8 cellular contexts compared by ENCODE assay signal in genomic region chr17:17692353-17693252, GRCh38. TPM values are rescaled to one million over a fixed set of nuclear protein-coding genes. Genes with fewer than 3 reads are reported as not detected.
DNase-seq lines count a peak whose midpoint lies in the region; ATAC-seq, FAIRE-seq and TF ChIP-seq lines count a peak whose summit lies in the region.

No MANE protein-coding gene starts in this region.

- H3K9ac ChIP-seq in liver (ENCODE audit: low read depth in 1 of 2, low read length in 2 of 2), result no peak overlapping the region

- peak overlapping the region; percentile 31 for H3K4me3 Mint-ChIP-seq in activated T-helper 2 cell treated with anti-CD3 and anti-CD28 coated beads, Interferon-gamma antibody, Interleukin-2, Interleukin-4, amounts not matched to agents 10 μg/mL and 5 μg/mL and 100 μg/mL, durations not matched to agents 14 hours and 24 hours and 36 hours (ENCODE audit: low read depth)

- in situ Hi-C loops in transverse colon (cut with MboI; ENCODE audit: low pct_ligation_motif_present in 1 of 4, low pct_unique_long_range_greater_than_20kb in 1 of 4, low sequenced_read_pairs in 3 of 4) (loop anchor here (25.0 kb wide), 4 partner anchors 95 to 345 kb away; partner anchors contain the start of genes ATPAF2 (in 1 of the 4) and GID4 (in 1 of the 4)), HAP-1 (cut with MboI; ENCODE audit: low sequenced_read_pairs) (no loop called here)

- H3K27ac ChIP-seq in cardiac muscle cell (peak overlapping the region; percentile 91), liver (ENCODE audit: low read depth in 1 of 2, low read length in 2 of 2) (peak overlapping the region; percentile 73 to 86), transverse colon (peak overlapping the region; percentile 92 to 98 (median 96))

- H3K4me3 ChIP-seq in cardiac muscle cell (no peak overlapping the region), liver (ENCODE audit: low read depth in 1 of 3, low read length in 3 of 3) (no peak overlapping the region), transverse colon (no peak overlapping the region), HAP-1 (no peak overlapping the region)

- WGBS in liver, result 76% methylated on average over 9 of the region's 9 CpGs
- 49 to 80% methylated on average over 1 to 9 of the region's 9 CpGs for WGBS in transverse colon (ENCODE audit: low coverage in 1 of 2), 2 donors

- peaks cover 54% of the 10 kb centered on the region for H3K4me1 Mint-ChIP-seq in activated T-helper 2 cell treated with anti-CD3 and anti-CD28 coated beads, Interferon-gamma antibody, Interleukin-2, Interleukin-4, amounts not matched to agents 10 μg/mL and 5 μg/mL and 100 μg/mL, durations not matched to agents 14 hours and 24 hours and 36 hours (ENCODE audit: low read depth)

- H3K9me3 ChIP-seq in cardiac muscle cell (ENCODE audit: low read depth) (no peaks in the 10 kb centered on the region), liver (ENCODE audit: control insufficient read depth in 4 of 4, low read length in 3 of 4) (no peaks in the 10 kb centered on the region), transverse colon (no peaks in the 10 kb centered on the region), HAP-1 (no peaks in the 10 kb centered on the region)

- TF ChIP-seq CTCF in cardiac muscle cell (IDR thresholded peaks at IDR 0.05; ENCODE audit: low read depth, low read length), result no peak
- TF ChIP-seq CTCF in liver (IDR thresholded peaks at IDR 0.05; ENCODE audit: low read depth, low read length, missing input control), result no peak
- TF ChIP-seq CTCF in transverse colon (IDR thresholded peaks at IDR 0.05), result no peak

- peaks cover 18% of the 10 kb centered on the region for H3K4me1 ChIP-seq in cardiac muscle cell (ENCODE audit: low read depth)
- peaks cover 17 to 54% (median 45%) of the 10 kb centered on the region in 4 donors for H3K4me1 ChIP-seq in liver (ENCODE audit: control insufficient read depth in 4 of 4, insufficient read depth in 4 of 4, low read length in 3 of 4)
- H3K4me1 ChIP-seq in transverse colon, result peaks cover 22 to 77% (median 64%) of the 10 kb centered on the region in 4 donors
- H3K4me1 ChIP-seq in HAP-1, result peaks cover 36% of the 10 kb centered on the region

- TF ChIP-seq RAD21 in liver (IDR thresholded peaks at IDR 0.05), result no peak

- no peak for ATAC-seq in HG02798 (IDR thresholded peaks at IDR 0.05; ENCODE audit: poor library complexity, unreplicated experiment)

- DNase-seq in cardiac muscle cell (ENCODE audit: low read depth in 1 of 2, low spot score in 1 of 2) (no peak), cardiac septum (ENCODE audit: low spot score) (no peak), transverse colon (no peak), HTR-8/SVneo (ENCODE audit: insufficient read length, low spot score) (no peak), HAP-1 (ENCODE audit: low spot score in 2 of 2) (no peak)
- DNase-seq in activated T-helper 2 cell treated with anti-CD3 and anti-CD28 coated beads, Interferon-gamma antibody, Interleukin-2, Interleukin-4, amounts not matched to agents 10 μg/mL and 5 μg/mL and 100 μg/mL, durations not matched to agents 14 hours and 24 hours and 36 hours (ENCODE audit: low spot score), result no peak

- H3K36me3 Mint-ChIP-seq in activated T-helper 2 cell treated with anti-CD3 and anti-CD28 coated beads, Interferon-gamma antibody, Interleukin-2, Interleukin-4, amounts not matched to agents 10 μg/mL and 5 μg/mL and 100 μg/mL, durations not matched to agents 14 hours and 24 hours and 36 hours (ENCODE audit: low read depth), result peaks cover 4% of the 10 kb centered on the region

- no peaks in the 10 kb centered on the region for H3K27me3 ChIP-seq in cardiac muscle cell
- no peaks in the 10 kb centered on the region for H3K27me3 ChIP-seq in liver (ENCODE audit: control insufficient read depth in 4 of 4, insufficient read depth in 4 of 4, low read length in 3 of 4)
- H3K27me3 ChIP-seq in transverse colon, result no peaks in the 10 kb centered on the region
- H3K27me3 ChIP-seq in HAP-1 (ENCODE audit: low read depth), result no peaks in the 10 kb centered on the region

- H3K36me3 ChIP-seq in cardiac muscle cell, result no peaks in the 10 kb centered on the region
- H3K36me3 ChIP-seq in liver (ENCODE audit: control insufficient read depth in 4 of 4, insufficient read depth in 3 of 4, low read depth in 1 of 4, low read length in 3 of 4), result no peaks in the 10 kb centered on the region
- no peaks in the 10 kb centered on the region for H3K36me3 ChIP-seq in transverse colon
- H3K36me3 ChIP-seq in HAP-1 (replicated peaks), result no peaks in the 10 kb centered on the region; the same call in 1 of the 2 replicates

- no peaks in the 10 kb centered on the region for H3K27me3 Mint-ChIP-seq in activated T-helper 2 cell treated with anti-CD3 and anti-CD28 coated beads, Interferon-gamma antibody, Interleukin-2, Interleukin-4, amounts not matched to agents 10 μg/mL and 5 μg/mL and 100 μg/mL, durations not matched to agents 14 hours and 24 hours and 36 hours (ENCODE audit: low read depth)

- peak overlapping the region; percentile 69 for H3K27ac Mint-ChIP-seq in activated T-helper 2 cell treated with anti-CD3 and anti-CD28 coated beads, Interferon-gamma antibody, Interleukin-2, Interleukin-4, amounts not matched to agents 10 μg/mL and 5 μg/mL and 100 μg/mL, durations not matched to agents 14 hours and 24 hours and 36 hours

- FAIRE-seq in HTR-8/SVneo (lab: Jason Lieb, UNC), result no peak

- no peak for TF ChIP-seq POLR2A in transverse colon (IDR thresholded peaks at IDR 0.05)

- intact Hi-C loops in cardiac septum (cut with DNase I), result no loop called here
- intact Hi-C loops in activated T-helper 2 cell treated with anti-CD3 and anti-CD28 coated beads, Interferon-gamma antibody, Interleukin-2, Interleukin-4, amounts not matched to agents 10 μg/mL and 5 μg/mL and 100 μg/mL, durations not matched to agents 14 hours and 24 hours and 36 hours (cut with micrococcal nuclease), result no loop called here
- intact Hi-C loops in transverse colon (cut with DNase I; ENCODE audit: low total_unique reads), result no loop called here

- H3K9me3 Mint-ChIP-seq in activated T-helper 2 cell treated with anti-CD3 and anti-CD28 coated beads, Interferon-gamma antibody, Interleukin-2, Interleukin-4, amounts not matched to agents 10 μg/mL and 5 μg/mL and 100 μg/mL, durations not matched to agents 14 hours and 24 hours and 36 hours, result no peaks in the 10 kb centered on the region

- TF ChIP-seq EP300 in transverse colon (IDR thresholded peaks at IDR 0.05; ENCODE audit: low read depth), result no peak

TF ChIP-seq in liver, 16 proteins besides CTCF, POLR2A, EP300 and RAD21:
- TF ChIP-seq MAX (IDR thresholded peaks at IDR 0.05) (no peak), NR2F2 (IDR thresholded peaks at IDR 0.05) (no peak), FOXA1 (IDR thresholded peaks at IDR 0.05) (no peak), TAF1 (conservative IDR thresholded peaks at IDR 0.05) (no peak), HNF4G (IDR thresholded peaks at IDR 0.05) (no peak), REST (IDR thresholded peaks at IDR 0.05) (no peak), YY1 (IDR thresholded peaks at IDR 0.05) (no peak), ATF3 (IDR thresholded peaks at IDR 0.05) (no peak), SP1 (IDR thresholded peaks at IDR 0.05) (no peak), GABPA (IDR thresholded peaks at IDR 0.05 in 1 of 2, conservative IDR thresholded peaks at IDR 0.05 in 1 of 2) (no peak), EGR1 (IDR thresholded peaks at IDR 0.05; ENCODE audit: low read depth in 2 of 2) (no peak)

RNA-seq across cellular contexts. Expression of gene RAI1, which starts 11.3 kb away (rescaled TPM):
- total RNA-seq in cardiac muscle cell, result 29.7 and 46.2 TPM in 2 replicates
- 19.9 and 20.2 TPM in 2 replicates for polyA plus RNA-seq in cardiac muscle cell
- 28.8 TPM for total RNA-seq in cardiac septum
- 33.5 and 36.5 TPM in 2 replicates for total RNA-seq in activated T-helper 2 cell treated with anti-CD3 and anti-CD28 coated beads, Interferon-gamma antibody, Interleukin-2, Interleukin-4, amounts not matched to agents 10 μg/mL and 5 μg/mL and 100 μg/mL, durations not matched to agents 14 hours and 24 hours and 36 hours
- total RNA-seq in liver, result 1 to 10 TPM; 5.8 to 7.6 TPM
- 1 to 10 TPM in 1 of 2 donors, under 1 TPM in 1; 0.57 to 4.7 TPM for polyA plus RNA-seq in liver
- 100 to 1,000 TPM in 1 of 4 donors, 10 to 100 TPM in 3; 14.1 to 163 (median 34.6) TPM for total RNA-seq in transverse colon
